Comparison of ENCODE assay signal across 8 cellular contexts in genomic region chr5:132414634-132415377, GRCh38. TPM values are rescaled to one million over a fixed set of nuclear protein-coding genes. Genes with fewer than 3 reads are reported as not detected.
DNase-seq lines count a peak whose midpoint lies in the region; ATAC-seq and TF ChIP-seq lines count a peak whose summit lies in the region.

No MANE protein-coding gene starts in this region.

- POLR2A ChIA-PET in HEK293 (lab: Yijun Ruan, JAX) = interaction anchor here (0.5 to 1.7 kb wide), 5 partner anchors 9 to 82 kb away, joined by 3 to 11 read pairs (median 4); partner anchors contain the start of genes IRF1 and SLC22A5

- DNase-seq in 8988T (peak; percentile 51), left lobe of liver (ENCODE audit: low spot score) (no peak), NCI-H748 (lab: John Stamatoyannopoulos, UW; ENCODE audit: unreplicated experiment) (no peak)

- no peaks in the 10 kb centered on the region for H3K9me3 ChIP-seq in HEK293 (ENCODE audit: control insufficient read depth, insufficient read depth, low read depth, low read length)

- no peak for TF ChIP-seq CTCF in HEK293 (tag by site-specific recombination; IDR thresholded peaks at IDR 0.05)

- no peak overlapping the region for H3K4me3 ChIP-seq in HEK293 (ENCODE audit: low read depth, low read length)

- CTCF ChIA-PET in HEK293 (lab: Yijun Ruan, JAX) = interaction anchor here (0.6 to 4.1 kb wide), 7 partner anchors 25 to 473 kb away, joined by 3 to 18 read pairs (median 3); no protein-coding TSS in a partner anchor

- no peak overlapping the region for H3K27ac ChIP-seq in HEK293 (ENCODE audit: extremely low read depth, low read depth, low read length)

- H3K4me3 Mint-ChIP-seq in activated T-helper 17 cell treated with anti-CD3 and anti-CD28 coated beads, Interleukin-2, amount 50 U/mL, for 72 hours = peak overlapping the region; percentile 96

- no peaks in the 10 kb centered on the region for H3K27me3 Mint-ChIP-seq in activated T-helper 17 cell treated with anti-CD3 and anti-CD28 coated beads, Interleukin-2, amount 50 U/mL, for 72 hours

- peaks cover 4% of the 10 kb centered on the region; the same call in 1 of the 2 replicates for H3K4me1 ChIP-seq in HEK293 (ENCODE audit: control insufficient read depth, insufficient read depth, low read length)

- no peak for ATAC-seq in activated T-helper 17 cell treated with anti-CD3 and anti-CD28 coated beads, Interleukin-2, amount 50 U/mL, for 72 hours (replicated peaks)
- ATAC-seq in left lobe of liver (peak; percentile 5), GM19397 (IDR thresholded peaks at IDR 0.05; ENCODE audit: unreplicated experiment) (no peak), GM19467 (IDR thresholded peaks at IDR 0.05; ENCODE audit: unreplicated experiment) (no peak), HG03039 (IDR thresholded peaks at IDR 0.05; ENCODE audit: unreplicated experiment) (no peak)

- H3K36me3 ChIP-seq in HEK293 (ENCODE audit: control insufficient read depth in 2 of 2, insufficient read depth in 1 of 2, low read length in 2 of 2) = no peaks in the 10 kb centered on the region

- H3K36me3 Mint-ChIP-seq in activated T-helper 17 cell treated with anti-CD3 and anti-CD28 coated beads, Interleukin-2, amount 50 U/mL, for 72 hours (ENCODE audit: low read depth) = peaks cover 47% of the 10 kb centered on the region

- peaks cover 40% of the 10 kb centered on the region for H3K4me1 Mint-ChIP-seq in activated T-helper 17 cell treated with anti-CD3 and anti-CD28 coated beads, Interleukin-2, amount 50 U/mL, for 72 hours

- H3K9me3 Mint-ChIP-seq in activated T-helper 17 cell treated with anti-CD3 and anti-CD28 coated beads, Interleukin-2, amount 50 U/mL, for 72 hours = no peaks in the 10 kb centered on the region

- peak overlapping the region; percentile 98 for H3K27ac Mint-ChIP-seq in activated T-helper 17 cell treated with anti-CD3 and anti-CD28 coated beads, Interleukin-2, amount 50 U/mL, for 72 hours

TF ChIP-seq in HEK293, 187 proteins besides CTCF, POLR2A, EP300 and RAD21:
- TF ChIP-seq BCL6B (tag by site-specific recombination; IDR thresholded peaks at IDR 0.05) (peak; percentile 82), MYNN (tag by site-specific recombination; IDR thresholded peaks at IDR 0.05; ENCODE audit: borderline replicate concordance) (no peak), ZNF692 (tag by site-specific recombination; IDR thresholded peaks at IDR 0.05) (0 out of 2 replicates have a peak, but pooled peaks have one; percentile 37), ZNF76 (tag by site-specific recombination; IDR thresholded peaks at IDR 0.05; ENCODE audit: borderline replicate concordance, low read depth) (no peak), ZNF514 (tag by site-specific recombination; IDR thresholded peaks at IDR 0.05) (no peak), ZNF404 (tag by site-specific recombination; IDR thresholded peaks at IDR 0.05) (no peak), ZFP37 (tag by site-specific recombination; IDR thresholded peaks at IDR 0.05) (no peak), ZNF639 (tag by site-specific recombination; IDR thresholded peaks at IDR 0.05) (peak; percentile 16; the same call in 1 of the 2 replicates), PRDM1 (tag by site-specific recombination; IDR thresholded peaks at IDR 0.05) (peak; percentile 46; the same call in 1 of the 2 replicates), PRDM6 (tag by site-specific recombination; IDR thresholded peaks at IDR 0.05) (peak; percentile 56; the same call in 1 of the 2 replicates)

RNA-seq across cellular contexts. Expression of gene SLC22A5, which starts 45.3 kb away (rescaled TPM):
- total RNA-seq in activated T-helper 17 cell treated with anti-CD3 and anti-CD28 coated beads, Interleukin-2, amount 50 U/mL, for 72 hours = 1 to 10 TPM; 3.2 to 3.5 TPM
- total RNA-seq in left lobe of liver = 8.8 TPM
